ENCODE assay signal across 20 cellular contexts in the genomic region with DNA sequence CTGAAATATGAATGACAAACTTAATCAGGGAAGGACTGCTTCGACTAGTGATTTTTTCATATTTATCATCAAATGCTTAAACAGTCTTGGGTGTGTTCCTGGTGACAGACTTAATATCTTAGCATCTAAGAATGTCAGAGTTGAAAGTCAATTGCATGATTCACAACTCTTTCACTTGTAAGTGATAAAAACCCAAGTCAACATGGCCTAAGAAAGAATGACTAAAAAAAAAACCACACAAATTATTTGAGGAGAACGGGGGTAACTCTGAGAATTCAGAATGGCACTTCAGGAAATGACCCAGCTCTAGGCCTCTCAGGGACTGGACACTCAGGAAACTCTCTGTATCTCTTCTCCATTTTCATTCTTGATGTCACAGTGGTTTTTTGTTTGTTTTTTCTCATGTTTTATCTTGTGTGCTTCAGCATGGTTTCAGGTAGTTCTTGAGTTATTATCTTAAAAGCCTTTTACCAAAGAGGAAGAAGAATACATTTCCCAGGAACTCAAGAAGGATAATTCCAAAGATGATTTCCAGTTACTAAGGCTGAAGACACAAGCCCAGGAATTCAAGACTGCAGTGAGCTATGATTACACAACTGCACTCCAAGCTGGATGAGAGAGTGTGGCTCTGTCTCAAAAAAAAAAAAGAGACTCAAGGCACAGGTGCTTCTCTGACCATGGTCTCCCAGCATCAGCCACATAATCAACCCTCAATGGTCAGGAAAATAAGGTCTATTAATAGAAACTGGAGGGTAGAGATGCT.
DNase-seq lines count a peak whose midpoint lies in the region; ATAC-seq and TF ChIP-seq lines count a peak whose summit lies in the region.
"Had no signal": no experiment of that assay in that cellular context is flagged by ENCODE, and none has a peak within 500 bp of the region (broad histone marks: within the 10 kb centered on the region; RNA-seq: fewer than 3 reads in every experiment).

No MANE protein-coding gene starts in this region.

- no peak overlapping the region for H3K4me3 ChIP-seq in brain microvascular endothelial cell (ENCODE audit: low read depth, low read length)
- H3K4me3 ChIP-seq in trophoblast cell (ENCODE audit: low read depth, low read length): no peak overlapping the region
- H3K4me3 ChIP-seq: GM23248, SK-N-MC had no signal

- H4K91ac ChIP-seq in trophoblast cell (ENCODE audit: low read depth, low read length): no peak overlapping the region

- no peaks in the 10 kb centered on the region for H3K4me1 Mint-ChIP-seq in activated CD4-positive, alpha-beta T cell treated with anti-CD3 and anti-CD28 coated beads for 36 hours
- H3K4me1 Mint-ChIP-seq: B cell had no signal

- no peaks in the 10 kb centered on the region for H3K9me3 ChIP-seq in trophoblast cell (ENCODE audit: insufficient read depth, low read depth, low read length)
- H3K9me3 ChIP-seq: Caco-2 had no signal

- H3K23ac ChIP-seq in trophoblast cell (ENCODE audit: low read length): no peak overlapping the region

- in situ Hi-C loops in brain microvascular endothelial cell (cut with HindIII; ENCODE audit: low pct_ligation_motif_present, low sequenced_read_pairs): no loop called here

- no peaks in the 10 kb centered on the region for H3K27me3 ChIP-seq in brain microvascular endothelial cell (replicated peaks)
- H3K27me3 ChIP-seq in trophoblast cell (ENCODE audit: insufficient read depth, low read length): no peaks in the 10 kb centered on the region

- no peaks in the 10 kb centered on the region for H3K79me1 ChIP-seq in trophoblast cell (ENCODE audit: low read length)

- no peak overlapping the region for H3K18ac ChIP-seq in trophoblast cell (ENCODE audit: low read length)

- CTCF ChIA-PET in activated CD4-positive, alpha-beta T cell treated with anti-CD3 and anti-CD28 coated beads for 36 hours (lab: Charles Lee): no interaction called here

- no peak overlapping the region for H2BK12ac ChIP-seq in trophoblast cell (ENCODE audit: low read length)

- no CpG with 5 or more reads among the region's 2 CpGs for WGBS in trophoblast cell (ENCODE audit: extremely low coverage, insufficient coverage, insufficient read length)

- no peaks in the 10 kb centered on the region for H3K36me3 Mint-ChIP-seq in activated CD4-positive, alpha-beta T cell treated with anti-CD3 and anti-CD28 coated beads for 36 hours (ENCODE audit: low read depth)

- H2AK5ac ChIP-seq in trophoblast cell (ENCODE audit: low read length): no peak overlapping the region

- no peak overlapping the region for H2BK5ac ChIP-seq in trophoblast cell (ENCODE audit: low read depth, low read length, poor library complexity)

- peaks cover 13% of the 10 kb centered on the region for H3K9me3 Mint-ChIP-seq in activated CD4-positive, alpha-beta T cell treated with anti-CD3 and anti-CD28 coated beads for 36 hours (ENCODE audit: low read depth)

- peaks cover 2% of the 10 kb centered on the region in 2 experiments for H3K4me1 ChIP-seq in trophoblast cell (ENCODE audit: control insufficient read depth in 1 of 2, insufficient read depth in 2 of 2, low read length in 2 of 2)

- no peak overlapping the region for H4K8ac ChIP-seq in trophoblast cell (ENCODE audit: low read depth, low read length)

- H2AFZ ChIP-seq in trophoblast cell (ENCODE audit: insufficient read depth, low read length, poor library complexity): no peak overlapping the region
- H2AFZ ChIP-seq: GM23248 had no signal

- POLR2A ChIA-PET in activated CD4-positive, alpha-beta T cell treated with anti-CD3 and anti-CD28 coated beads for 36 hours (lab: Charles Lee): no interaction called here

- intact Hi-C loops in Right ventricle myocardium inferior (cut with DNase I): no loop called here
- intact Hi-C loops in activated CD4-positive, alpha-beta T cell treated with anti-CD3 and anti-CD28 coated beads for 36 hours (cut with DNase I, micrococcal nuclease): no loop called here

- no peak for ATAC-seq in Right ventricle myocardium inferior
- ATAC-seq in activated CD4-positive, alpha-beta T cell treated with anti-CD3 and anti-CD28 coated beads for 36 hours: no peak
- ATAC-seq: HepG2 had no signal

- H3K4ac ChIP-seq in trophoblast cell (ENCODE audit: low read depth, low read length): no peak overlapping the region

- no peak overlapping the region for H4K12ac ChIP-seq in trophoblast cell (ENCODE audit: low read depth, low read length)

- H3K4me3 Mint-ChIP-seq in activated CD4-positive, alpha-beta T cell treated with anti-CD3 and anti-CD28 coated beads for 36 hours: no peak overlapping the region
- H3K4me3 Mint-ChIP-seq: B cell; CD4-positive, alpha-beta T cell had no signal

- no peak overlapping the region for H3K27ac Mint-ChIP-seq in activated CD4-positive, alpha-beta T cell treated with anti-CD3 and anti-CD28 coated beads for 36 hours
- H3K27ac Mint-ChIP-seq: B cell; CD4-positive, alpha-beta T cell had no signal

- H3K9ac ChIP-seq in trophoblast cell (ENCODE audit: low read length): no peak overlapping the region
- H3K9ac ChIP-seq: GM23248, KMS-11 had no signal

- H3K4me2 ChIP-seq in trophoblast cell (ENCODE audit: low read length): no peak overlapping the region
- H3K4me2 ChIP-seq: KMS-11 had no signal

- peak overlapping the region; percentile 71 for H3K27ac ChIP-seq in brain microvascular endothelial cell
- peak overlapping the region; percentile 41 for H3K27ac ChIP-seq in trophoblast cell (ENCODE audit: low read depth, low read length)
- H3K27ac ChIP-seq: GM23248, KMS-11, SK-N-MC had no signal

- no peak for TF ChIP-seq CTCF in brain microvascular endothelial cell (IDR thresholded peaks at IDR 0.05; ENCODE audit: low read depth, low read length, missing control alignments)

- no peaks in the 10 kb centered on the region for H3K27me3 Mint-ChIP-seq in activated CD4-positive, alpha-beta T cell treated with anti-CD3 and anti-CD28 coated beads for 36 hours
- H3K27me3 Mint-ChIP-seq: B cell; CD4-positive, alpha-beta T cell had no signal

- no peaks in the 10 kb centered on the region for H3K79me2 ChIP-seq in trophoblast cell (ENCODE audit: control insufficient read depth, insufficient read depth, low read length, poor library complexity)

- H2BK120ac ChIP-seq in trophoblast cell (ENCODE audit: insufficient read depth, low read length, poor library complexity): no peak overlapping the region

- H3K14ac ChIP-seq in trophoblast cell (ENCODE audit: low read length): no peak overlapping the region

- H3K36me3 ChIP-seq in brain microvascular endothelial cell (replicated peaks): no peaks in the 10 kb centered on the region
- H3K36me3 ChIP-seq in trophoblast cell (ENCODE audit: control insufficient read depth in 1 of 2, insufficient read depth in 2 of 2, low read length in 2 of 2): no peaks in the 10 kb centered on the region

- DNase-seq in HT1080 (ENCODE audit: low read depth) (peak; percentile 65), NCI-H460 (ENCODE audit: extremely low read depth, low read depth) (peak; percentile 67), brain microvascular endothelial cell (peak; percentile 13), trophoblast cell (peak; percentile 28 to 76), Right ventricle myocardium inferior (ENCODE audit: missing footprints) (no peak)
- DNase-seq in activated CD4-positive, alpha-beta T cell treated with anti-CD3 and anti-CD28 coated beads for 36 hours: no peak
- DNase-seq in stimulated activated CD4-positive, alpha-beta T cell treated with anti-CD3 and anti-CD28 coated beads, Interleukin-1b, Interleukin-23, amount 100 ng/mL, for 48 hours: no peak
- DNase-seq: Caco-2; CD4-positive, alpha-beta T cell; GDM1; GM23248; HCEC 1CT; NCI-H1417; NCI-H2081; NCI-H345; SHP77 had no signal

Comparison
In these comparisons a context has a peak if more than half of its experiments do, and no peak if none do; other contexts are left out.
1. DNase-seq: peak in HT1080 (single experiment), NCI-H460 (single experiment), brain microvascular endothelial cell (single experiment) and trophoblast cell (2 of 2); none in Right ventricle myocardium inferior (single experiment), activated CD4-positive, alpha-beta T cell treated with anti-CD3 and anti-CD28 coated beads for 36 hours (single experiment) and stimulated activated CD4-positive, alpha-beta T cell treated with anti-CD3 and anti-CD28 coated beads, Interleukin-1b, Interleukin-23, amount 100 ng/mL, for 48 hours (single experiment).